Comparison of ENCODE assay signal across 8 cellular contexts in the genomic region with DNA sequence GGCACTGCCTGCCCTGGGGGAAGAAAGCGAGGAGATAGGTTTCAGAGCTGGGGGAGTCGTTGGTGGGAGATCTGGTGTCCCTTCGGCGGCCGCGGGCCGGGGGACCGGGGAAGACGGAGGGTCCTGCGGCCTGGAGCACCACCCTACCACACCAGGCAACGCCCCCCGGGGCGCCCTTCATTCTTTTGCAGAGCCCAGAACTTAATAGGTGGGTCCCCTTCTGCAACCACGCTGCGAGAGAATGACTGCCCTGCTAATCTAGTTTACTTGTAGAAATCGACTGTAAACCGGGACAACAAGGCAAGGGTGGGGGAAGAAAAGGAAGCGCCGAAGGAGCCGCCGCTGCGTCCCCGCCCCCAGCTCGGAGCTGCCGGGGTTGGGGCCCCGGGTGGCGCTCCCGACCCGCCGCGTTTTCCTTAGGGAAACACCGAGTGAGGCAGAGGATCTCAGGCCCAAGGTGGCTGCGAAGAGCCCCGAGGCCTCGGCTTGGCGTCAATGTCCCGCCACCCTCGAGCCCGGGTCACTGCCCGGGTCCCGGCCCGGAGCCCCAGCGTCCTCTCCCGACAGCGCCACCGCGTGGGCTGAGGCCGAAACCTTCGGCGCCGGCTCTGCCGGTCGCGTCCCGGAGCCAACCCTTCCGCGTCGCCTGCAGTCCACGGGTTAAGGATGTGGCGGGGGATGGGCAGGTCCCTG. TPM values are rescaled to one million over a fixed set of nuclear protein-coding genes. Genes with fewer than 3 reads are reported as not detected.
DNase-seq lines count a peak whose midpoint lies in the region; ATAC-seq and TF ChIP-seq lines count a peak whose summit lies in the region.

No MANE protein-coding gene starts in this region.

- no peak overlapping the region for H3K27ac Mint-ChIP-seq in activated T-helper 2 cell treated with anti-CD3 and anti-CD28 coated beads, Interferon-gamma antibody, Interleukin-2, Interleukin-4, amounts not matched to agents 10 μg/mL and 5 μg/mL and 100 μg/mL, durations not matched to agents 14 hours and 24 hours and 36 hours
- H3K27ac Mint-ChIP-seq in neural crest cell (ENCODE audit: unreplicated experiment) = no peak overlapping the region

- peaks cover 0 to 58% (median 19%) of the 10 kb centered on the region in 3 donors for H3K4me1 ChIP-seq in gastroesophageal sphincter

- peak overlapping the region; percentile 13 for H3K4me3 Mint-ChIP-seq in activated T-helper 2 cell treated with anti-CD3 and anti-CD28 coated beads, Interferon-gamma antibody, Interleukin-2, Interleukin-4, amounts not matched to agents 10 μg/mL and 5 μg/mL and 100 μg/mL, durations not matched to agents 14 hours and 24 hours and 36 hours (ENCODE audit: low read depth)
- peak overlapping the region; percentile 41 for H3K4me3 Mint-ChIP-seq in neural crest cell

- H3K36me3 Mint-ChIP-seq in activated T-helper 2 cell treated with anti-CD3 and anti-CD28 coated beads, Interferon-gamma antibody, Interleukin-2, Interleukin-4, amounts not matched to agents 10 μg/mL and 5 μg/mL and 100 μg/mL, durations not matched to agents 14 hours and 24 hours and 36 hours (ENCODE audit: low read depth) = no peaks in the 10 kb centered on the region
- H3K36me3 Mint-ChIP-seq in neural crest cell (ENCODE audit: low read depth) = no peaks in the 10 kb centered on the region

- peaks cover 83% of the 10 kb centered on the region for H3K27me3 ChIP-seq in gastroesophageal sphincter

- no peak for TF ChIP-seq EP300 in gastroesophageal sphincter (IDR thresholded peaks at IDR 0.05)

- peak overlapping the region in 1 of 2 donors; percentile 49 for H3K4me3 ChIP-seq in gastroesophageal sphincter

- no peaks in the 10 kb centered on the region for H3K9me3 ChIP-seq in gastroesophageal sphincter

- intact Hi-C loops in activated T-helper 2 cell treated with anti-CD3 and anti-CD28 coated beads, Interferon-gamma antibody, Interleukin-2, Interleukin-4, amounts not matched to agents 10 μg/mL and 5 μg/mL and 100 μg/mL, durations not matched to agents 14 hours and 24 hours and 36 hours (cut with micrococcal nuclease) = no loop called here

- no peak overlapping the region for H3K27ac ChIP-seq in gastroesophageal sphincter

- H3K9me3 Mint-ChIP-seq in activated T-helper 2 cell treated with anti-CD3 and anti-CD28 coated beads, Interferon-gamma antibody, Interleukin-2, Interleukin-4, amounts not matched to agents 10 μg/mL and 5 μg/mL and 100 μg/mL, durations not matched to agents 14 hours and 24 hours and 36 hours = no peaks in the 10 kb centered on the region
- H3K9me3 Mint-ChIP-seq in neural crest cell = no peaks in the 10 kb centered on the region

- no CpG with 5 or more reads among the region's 60 CpGs for WGBS in gastroesophageal sphincter (ENCODE audit: low coverage in 1 of 2), 2 donors

- no peaks in the 10 kb centered on the region for H3K36me3 ChIP-seq in gastroesophageal sphincter

- peak; percentile 38 for ATAC-seq in GM21390 (IDR thresholded peaks at IDR 0.05; ENCODE audit: unreplicated experiment)
- peak; percentile 31 for ATAC-seq in gastroesophageal sphincter
- no peak for ATAC-seq in HG03045 (IDR thresholded peaks at IDR 0.05; ENCODE audit: unreplicated experiment)

- H3K27me3 Mint-ChIP-seq in activated T-helper 2 cell treated with anti-CD3 and anti-CD28 coated beads, Interferon-gamma antibody, Interleukin-2, Interleukin-4, amounts not matched to agents 10 μg/mL and 5 μg/mL and 100 μg/mL, durations not matched to agents 14 hours and 24 hours and 36 hours (ENCODE audit: low read depth) = peaks cover 67% of the 10 kb centered on the region
- H3K27me3 Mint-ChIP-seq in neural crest cell (ENCODE audit: low read depth) = peaks cover 89% of the 10 kb centered on the region

- H3K4me1 Mint-ChIP-seq in activated T-helper 2 cell treated with anti-CD3 and anti-CD28 coated beads, Interferon-gamma antibody, Interleukin-2, Interleukin-4, amounts not matched to agents 10 μg/mL and 5 μg/mL and 100 μg/mL, durations not matched to agents 14 hours and 24 hours and 36 hours (ENCODE audit: low read depth) = peaks cover 15% of the 10 kb centered on the region
- H3K4me1 Mint-ChIP-seq in neural crest cell = peaks cover 17% of the 10 kb centered on the region

- peak; percentile 63 for DNase-seq in COLO829 (ENCODE audit: low spot score)
- peak; percentile 59 for DNase-seq in NCI-H2171 (lab: John Stamatoyannopoulos, UW)
- peak; percentile 46 for DNase-seq in activated T-helper 2 cell treated with anti-CD3 and anti-CD28 coated beads, Interferon-gamma antibody, Interleukin-2, Interleukin-4, amounts not matched to agents 10 μg/mL and 5 μg/mL and 100 μg/mL, durations not matched to agents 14 hours and 24 hours and 36 hours (ENCODE audit: low spot score)
- peak; percentile 86 for DNase-seq in neural crest cell (ENCODE audit: low read depth, low spot score)
- DNase-seq in NK-92 treated with Interleukin-12 subunit alpha and Interleukin-12 subunit beta, amount 100 ng/mL, for 24 hours (lab: John Stamatoyannopoulos, UW) = no peak

- TF ChIP-seq POLR2A in gastroesophageal sphincter (IDR thresholded peaks at IDR 0.05) = no peak

- TF ChIP-seq CTCF in gastroesophageal sphincter (IDR thresholded peaks at IDR 0.05) (peak in 3 of 4 experiments; percentile 43 to 82 (median 60)), neural crest cell (conservative IDR thresholded peaks at IDR 0.05) (peak; percentile 88)

RNA-seq across cellular contexts. Expression of gene SATB2, which starts 5.4 kb away (rescaled TPM):
- total RNA-seq in activated T-helper 2 cell treated with anti-CD3 and anti-CD28 coated beads, Interferon-gamma antibody, Interleukin-2, Interleukin-4, amounts not matched to agents 10 μg/mL and 5 μg/mL and 100 μg/mL, durations not matched to agents 14 hours and 24 hours and 36 hours = 0.05 TPM in 2 replicates
- total RNA-seq in gastroesophageal sphincter (1 to 10 TPM; 2.2 to 6.7 (median 3.4) TPM), neural crest cell (9.2 and 10.1 TPM in 2 replicates)
